ENCODE assay signal across 8 cellular contexts in the genomic region with DNA sequence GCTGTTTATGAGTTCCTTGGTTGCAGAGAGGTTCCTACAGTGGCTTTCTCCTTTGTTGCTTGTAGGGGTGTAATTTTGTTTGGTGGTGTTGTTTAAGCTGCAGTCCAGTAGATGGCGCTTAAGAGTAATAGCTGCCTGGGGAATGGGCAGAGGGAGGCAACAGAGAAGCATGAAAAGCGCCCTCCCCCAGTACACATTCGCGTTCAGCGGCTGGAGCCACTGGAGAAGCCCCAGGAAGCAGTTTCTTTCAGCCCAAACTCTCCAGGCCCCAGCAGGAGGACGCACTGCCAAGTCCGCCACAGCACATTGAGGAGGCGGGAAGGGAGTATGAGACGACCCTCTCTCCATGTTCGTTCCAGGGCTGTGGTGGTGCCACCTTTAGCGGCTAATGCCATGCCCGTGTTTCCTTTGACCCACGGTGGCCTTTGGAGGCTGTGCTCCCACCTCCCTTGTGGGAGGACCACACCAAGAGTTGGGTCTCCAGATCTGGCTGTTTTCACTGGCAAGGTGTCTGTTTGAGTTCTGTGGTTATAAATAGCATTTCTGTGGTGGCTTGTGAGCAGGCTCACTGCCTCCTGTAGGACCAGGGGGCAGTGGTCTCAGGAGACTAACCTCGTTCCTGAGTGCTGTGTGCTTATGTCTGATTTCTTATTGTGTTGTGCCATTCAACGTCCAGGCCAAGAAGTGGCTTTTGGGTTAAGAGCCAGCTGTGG.
DNase-seq lines count a peak whose midpoint lies in the region; ATAC-seq and TF ChIP-seq lines count a peak whose summit lies in the region.

No MANE protein-coding gene starts in this region.

- no peak for DNase-seq in AG04449 (ENCODE audit: low read depth, low spot score)
- peak; percentile 51 for DNase-seq in EL
- DNase-seq in NB4 (ENCODE audit: low read depth), result peak; percentile 54
- DNase-seq in amniotic epithelial cell (ENCODE audit: low read depth), result peak; percentile 47
- peak; percentile 75 for DNase-seq in iPS DF 6.9 (ENCODE audit: low read depth, low spot score)
- DNase-seq in testis, result peak; percentile 28

- CTCF ChIA-PET in AG04449 (lab: Yijun Ruan, JAX), result interaction anchor here (0.6 to 4.3 kb wide), 10 partner anchors 9 to 179 kb away, joined by 3 to 24 read pairs (median 4); no protein-coding TSS in a partner anchor

- no peak overlapping the region for H3K27ac Mint-ChIP-seq in stimulated activated memory B cell treated with anti-CD40 and anti-IgM and Interleukin-4, amounts not matched to agents 10 μg/mL and 1 μg/mL and 100 μg/mL, for 72 hours

- H3K4me3 ChIP-seq in AG04449 (ENCODE audit: low read depth, low read length) (no peak overlapping the region), NB4 (ENCODE audit: low read depth, low read length) (no peak overlapping the region), iPS DF 6.9 (ENCODE audit: low read length) (no peak overlapping the region), testis (no peak overlapping the region)

- H3K36me3 Mint-ChIP-seq in stimulated activated memory B cell treated with anti-CD40 and anti-IgM and Interleukin-4, amounts not matched to agents 10 μg/mL and 1 μg/mL and 100 μg/mL, for 72 hours, result no peaks in the 10 kb centered on the region

- TF ChIP-seq POLR2A in NB4 (IDR thresholded peaks at IDR 0.05; ENCODE audit: extremely low read depth, insufficient read length) (no peak), testis (IDR thresholded peaks at IDR 0.05) (no peak)

- no peaks in the 10 kb centered on the region; the same call in 1 of the 2 replicates for H3K27me3 ChIP-seq in iPS DF 6.9 (ENCODE audit: control insufficient read depth, insufficient read depth, low read length)
- no peaks in the 10 kb centered on the region for H3K27me3 ChIP-seq in testis

- H3K9me3 ChIP-seq in iPS DF 6.9 (ENCODE audit: control insufficient read depth, insufficient read depth, low read length) (no peaks in the 10 kb centered on the region; the same call in 1 of the 2 replicates), testis (no peaks in the 10 kb centered on the region)

- WGBS in iPS DF 6.9 (ENCODE audit: insufficient coverage, insufficient read length), result no CpG with 5 or more reads among the region's 15 CpGs
- 75 to 83% methylated on average over 15 of the region's 15 CpGs for WGBS in testis, 2 donors

- intact Hi-C loops in testis (cut with DNase I; ENCODE audit: low total_unique reads), result no loop called here

- H3K27ac ChIP-seq in iPS DF 6.9 (ENCODE audit: low read length), result no peak overlapping the region
- no peak overlapping the region for H3K27ac ChIP-seq in testis

- POLR2A ChIA-PET in AG04449 (lab: Yijun Ruan, JAX), result no interaction called here

- no peak overlapping the region for H3K4me3 Mint-ChIP-seq in stimulated activated memory B cell treated with anti-CD40 and anti-IgM and Interleukin-4, amounts not matched to agents 10 μg/mL and 1 μg/mL and 100 μg/mL, for 72 hours

- no peaks in the 10 kb centered on the region for H3K36me3 ChIP-seq in iPS DF 6.9 (ENCODE audit: control insufficient read depth, insufficient read depth, low read length)
- H3K36me3 ChIP-seq in testis (ENCODE audit: low read depth, missing control alignments), result no peaks in the 10 kb centered on the region

- H3K4me1 Mint-ChIP-seq in stimulated activated memory B cell treated with anti-CD40 and anti-IgM and Interleukin-4, amounts not matched to agents 10 μg/mL and 1 μg/mL and 100 μg/mL, for 72 hours, result peaks cover 5% of the 10 kb centered on the region

- peak; percentile 59 for TF ChIP-seq CTCF in AG04449 (IDR thresholded peaks at IDR 0.05; ENCODE audit: insufficient read depth, low read length, missing control alignments)
- TF ChIP-seq CTCF in NB4 (IDR thresholded peaks at IDR 0.05; ENCODE audit: low read depth, low read length), result peak; percentile 70
- peak; percentile 15 to 52 (median 41) for TF ChIP-seq CTCF in testis (IDR thresholded peaks at IDR 0.05)

- no peaks in the 10 kb centered on the region for H3K9me3 Mint-ChIP-seq in stimulated activated memory B cell treated with anti-CD40 and anti-IgM and Interleukin-4, amounts not matched to agents 10 μg/mL and 1 μg/mL and 100 μg/mL, for 72 hours

- ATAC-seq in HG03378 (IDR thresholded peaks at IDR 0.05; ENCODE audit: unreplicated experiment), result no peak
- ATAC-seq in stimulated activated memory B cell treated with anti-CD40 and anti-IgM and Interleukin-4, amounts not matched to agents 10 μg/mL and 1 μg/mL and 100 μg/mL, for 72 hours, result no peak

- H3K4me1 ChIP-seq in iPS DF 6.9 (ENCODE audit: control insufficient read depth, insufficient read depth, low read length), result no peaks in the 10 kb centered on the region; the same call in 1 of the 2 replicates
- H3K4me1 ChIP-seq in testis, result no peaks in the 10 kb centered on the region

- peaks cover 43% of the 10 kb centered on the region for H3K27me3 Mint-ChIP-seq in stimulated activated memory B cell treated with anti-CD40 and anti-IgM and Interleukin-4, amounts not matched to agents 10 μg/mL and 1 μg/mL and 100 μg/mL, for 72 hours
